Comparison of ENCODE assay signal across 7 cellular contexts in the genomic region with DNA sequence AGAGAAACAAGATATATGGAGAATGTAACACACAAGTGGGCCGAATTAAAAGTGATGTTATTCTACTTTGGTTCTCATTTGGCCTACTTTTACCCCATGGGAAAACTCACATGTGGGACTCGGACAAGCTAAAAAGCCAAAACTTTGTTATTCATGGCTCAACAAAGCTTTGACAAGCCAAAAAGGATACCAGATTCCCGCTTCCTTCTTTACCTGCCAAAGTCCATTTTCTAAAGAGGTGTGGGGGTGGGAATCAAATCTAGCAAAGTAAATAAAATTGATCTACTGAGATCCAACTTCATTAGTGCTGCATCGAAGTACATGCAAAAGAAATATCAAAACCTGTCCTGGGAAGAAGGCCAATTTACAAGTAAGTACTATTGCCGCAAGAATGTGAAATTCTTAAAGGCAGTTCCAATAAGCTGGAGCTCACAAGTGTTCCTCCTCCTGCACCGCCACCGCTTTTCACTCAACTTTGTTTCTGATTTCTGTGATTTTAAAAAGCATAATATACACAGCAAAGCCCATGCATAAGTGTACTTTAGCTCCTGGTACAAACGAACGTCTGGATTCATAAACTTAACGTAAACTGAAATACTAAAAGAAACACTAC. TPM values are rescaled to one million over a fixed set of nuclear protein-coding genes. Genes with fewer than 3 reads are reported as not detected.
A peak's percentile ranks its signal among the peaks of the same experiment; 100 is the strongest.
DNase-seq lines count a peak whose midpoint lies in the region; TF ChIP-seq lines count a peak whose summit lies in the region.

No MANE protein-coding gene starts in this region.

- TF ChIP-seq CTCF in HEK293 (tag by site-specific recombination; IDR thresholded peaks at IDR 0.05) (no peak), WI38 (IDR thresholded peaks at IDR 0.05; ENCODE audit: low read depth, low read length) (no peak), glutamatergic neuron (IDR thresholded peaks at IDR 0.05; ENCODE audit: partially characterized antibody, unreplicated experiment) (no peak), spleen (IDR thresholded peaks at IDR 0.05 in 8 of 11, conservative IDR thresholded peaks at IDR 0.05 in 3 of 11) (no peak)

- H3K27ac ChIP-seq in HEK293 (ENCODE audit: extremely low read depth, low read depth, low read length) (no peak overlapping the region), spleen (peak overlapping the region in 2 of 8 donors; percentile 97 to 98)

- peaks cover 8% of the 10 kb centered on the region for H3K9me3 Mint-ChIP-seq in glutamatergic neuron (ENCODE audit: unreplicated experiment)

- WGBS in spleen, 5 donors, result 48 to 51% (median 50%) methylated on average over 10 of the region's 10 CpGs

- H3K4me1 Mint-ChIP-seq in glutamatergic neuron (ENCODE audit: low read depth, unreplicated experiment), result peaks cover 9% of the 10 kb centered on the region

- H3K27me3 Mint-ChIP-seq in glutamatergic neuron (ENCODE audit: unreplicated experiment), result peaks cover 5% of the 10 kb centered on the region

- POLR2A ChIA-PET in HEK293 (lab: Yijun Ruan, JAX), result interaction anchor here (1.5 to 2.7 kb wide), 4 partner anchors 20 to 168 kb away, joined by 4 to 16 read pairs (median 9); a partner anchor contains a TSS

- no peaks in the 10 kb centered on the region for H3K36me3 Mint-ChIP-seq in glutamatergic neuron (ENCODE audit: unreplicated experiment)

- H3K4me3 ChIP-seq in HEK293 (ENCODE audit: low read depth, low read length) (peak overlapping the region; percentile 61), WI38 (ENCODE audit: low read depth, low read length) (peak overlapping the region; percentile 93), spleen (peak overlapping the region; percentile 81 to 98 (median 91))

- intact Hi-C loops in spleen (cut with DNase I; ENCODE audit: low total_unique reads), result no loop called here

- peaks cover 5 to 15% of the 10 kb centered on the region in 2 experiments; a peak in 1 of 3 replicates for H3K36me3 ChIP-seq in HEK293 (ENCODE audit: control insufficient read depth in 2 of 2, insufficient read depth in 1 of 2, low read length in 2 of 2)
- peaks cover 0 to 16% (median 3%) of the 10 kb centered on the region in 6 donors for H3K36me3 ChIP-seq in spleen

- H3K9me3 ChIP-seq in HEK293 (ENCODE audit: control insufficient read depth, insufficient read depth, low read depth, low read length), result no peaks in the 10 kb centered on the region
- peaks cover 0 to 9% (median 0%) of the 10 kb centered on the region in 8 donors for H3K9me3 ChIP-seq in spleen

- CTCF ChIA-PET in HEK293 (lab: Yijun Ruan, JAX), result interaction anchor here (0.6 to 2.1 kb wide), 5 partner anchors 8 to 257 kb away, joined by 3 to 7 read pairs (median 5); no protein-coding TSS in a partner anchor

- H3K27ac Mint-ChIP-seq in glutamatergic neuron (ENCODE audit: unreplicated experiment), result no peak overlapping the region

- no peak for TF ChIP-seq POLR2A in spleen (IDR thresholded peaks at IDR 0.05)

- DNase-seq in glutamatergic neuron (no peak), spleen (no peak), CD1c-positive myeloid dendritic cell (ENCODE audit: extremely low spot score) (no peak), hepatic stellate cell (ENCODE audit: low spot score) (no peak), SKM-1 (lab: John Stamatoyannopoulos, UW; ENCODE audit: unreplicated experiment) (no peak)

- no peaks in the 10 kb centered on the region for H3K27me3 ChIP-seq in spleen (replicated peaks in 1 of 7)

- H3K4me1 ChIP-seq in HEK293 (ENCODE audit: control insufficient read depth, insufficient read depth, low read length) (0 out of 2 replicates have a peak, but pooled peaks cover 4% of the 10 kb centered on the region), spleen (peaks cover 18 to 57% (median 41%) of the 10 kb centered on the region in 6 donors)

- peak overlapping the region; percentile 94 for H3K4me3 Mint-ChIP-seq in glutamatergic neuron (ENCODE audit: unreplicated experiment)

TF ChIP-seq in HEK293, 187 proteins besides CTCF, POLR2A, EP300 and RAD21:
- TF ChIP-seq SALL2 (tag by site-specific recombination; IDR thresholded peaks at IDR 0.05; ENCODE audit: borderline replicate concordance), result no peak
- TF ChIP-seq, protein P1, sequence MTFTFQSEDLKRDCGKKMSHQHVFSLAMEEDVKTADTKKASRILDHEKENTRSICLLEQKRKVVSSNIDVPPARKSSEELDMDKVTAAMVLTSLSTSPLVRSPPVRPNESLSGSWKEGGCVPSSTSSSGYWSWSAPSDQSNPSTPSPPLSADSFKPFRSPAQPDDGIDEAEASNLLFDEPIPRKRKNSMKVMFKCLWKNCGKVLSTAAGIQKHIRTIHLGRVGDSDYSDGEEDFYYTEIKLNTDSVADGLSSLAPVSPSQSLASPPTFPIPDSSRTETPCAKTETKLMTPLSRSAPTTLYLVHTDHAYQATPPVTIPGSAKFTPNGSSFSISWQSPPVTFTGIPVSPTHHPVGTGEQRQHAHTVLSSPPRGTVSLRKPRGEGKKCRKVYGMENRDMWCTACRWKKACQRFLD (tag by site-specific recombination; IDR thresholded peaks at IDR 0.05), result no peak

RNA-seq across cellular contexts. Expression of a gene that starts 1.1 kb away (rescaled TPM):
- total RNA-seq in glutamatergic neuron (ENCODE audit: unreplicated experiment) (3.2 TPM), spleen (1 to 10 TPM; 6.5 to 8.8 (median 6.8) TPM)
- polyA plus RNA-seq in spleen, result 1 to 10 TPM; 1.8 to 3.0 (median 2.7) TPM

RNA-seq across cellular contexts. Expression of a gene that starts 2.5 kb away (rescaled TPM):
- 85.1 TPM for total RNA-seq in glutamatergic neuron (ENCODE audit: unreplicated experiment)
- total RNA-seq in spleen, result 100 to 1,000 TPM in 3 of 7 donors, 10 to 100 TPM in 4; 64.2 to 115 (median 94.2) TPM
- polyA plus RNA-seq in spleen, result 100 to 1,000 TPM; 103 to 134 (median 117) TPM
